ENCODE assay signal across 2 cellular contexts in genomic region chr20:46572790-46573189, GRCh38.
A peak's percentile ranks its signal among the peaks of the same experiment; 100 is the strongest.
TF ChIP-seq lines count a peak whose summit lies in the region.

No MANE protein-coding gene starts in this region.

TF ChIP-seq in HepG2, 621 proteins besides CTCF, POLR2A, EP300 and RAD21:
- TF ChIP-seq SSRP1 (CRISPR knock-in tag; IDR thresholded peaks at IDR 0.05) = no peak
- TF ChIP-seq CBX2 (IDR thresholded peaks at IDR 0.05; ENCODE audit: low read depth, low read length) = no peak
- no peak for TF ChIP-seq CBX2 (CRISPR knock-in tag; IDR thresholded peaks at IDR 0.05; ENCODE audit: low read depth)
- peak; percentile 62 for TF ChIP-seq ZFP36 (IDR thresholded peaks at IDR 0.05; ENCODE audit: borderline replicate concordance, low read depth, low read length, partially characterized antibody)
- TF ChIP-seq PCBP1 (IDR thresholded peaks at IDR 0.05; ENCODE audit: borderline replicate concordance, low read depth, low read length) = no peak
- TF ChIP-seq REL (CRISPR knock-in tag; conservative IDR thresholded peaks at IDR 0.05) = no peak
- TF ChIP-seq KMT2A (CRISPR knock-in tag; IDR thresholded peaks at IDR 0.05) = no peak
- TF ChIP-seq BRF2 (CRISPR knock-in tag; IDR thresholded peaks at IDR 0.05) = no peak
- TF ChIP-seq MIXL1 (CRISPR knock-in tag; IDR thresholded peaks at IDR 0.05) = no peak
- no peak for TF ChIP-seq BORCS8-MEF2B (CRISPR knock-in tag; IDR thresholded peaks at IDR 0.05)
- no peak for TF ChIP-seq ZNF460 (CRISPR knock-in tag; IDR thresholded peaks at IDR 0.05; ENCODE audit: borderline replicate concordance)
- TF ChIP-seq ZNF598 (CRISPR knock-in tag; IDR thresholded peaks at IDR 0.05; ENCODE audit: borderline replicate concordance) = no peak
- 0 out of 2 replicates have a peak, but pooled peaks have one; percentile 34 for TF ChIP-seq IRF1 (CRISPR knock-in tag; IDR thresholded peaks at IDR 0.05; ENCODE audit: low read depth)
- TF ChIP-seq GZF1 (CRISPR knock-in tag; IDR thresholded peaks at IDR 0.05) = no peak
- TF ChIP-seq ZMYM3 (CRISPR knock-in tag; IDR thresholded peaks at IDR 0.05) = peak; percentile 44; the same call in 1 of the 2 replicates
- no peak for TF ChIP-seq HNRNPK (IDR thresholded peaks at IDR 0.05; ENCODE audit: low read depth, low read length, poor library complexity, severe bottlenecking)
- peak; percentile 27; the same call in 1 of the 2 replicates for TF ChIP-seq KDM1A (CRISPR knock-in tag; IDR thresholded peaks at IDR 0.05)
- TF ChIP-seq ZNF800 (CRISPR knock-in tag; IDR thresholded peaks at IDR 0.05) = no peak
- peak; percentile 20; the same call in 1 of the 2 replicates for TF ChIP-seq ZNF629 (CRISPR knock-in tag; conservative IDR thresholded peaks at IDR 0.05)

TF ChIP-seq in endothelial cell of umbilical vein, 7 proteins besides CTCF, POLR2A, EP300 and RAD21:
- no peak for TF ChIP-seq POLR2AphosphoS5 (IDR thresholded peaks at IDR 0.05; ENCODE audit: insufficient read depth, low read depth, low read length)
- no peak for TF ChIP-seq GATA2 (IDR thresholded peaks at IDR 0.05; ENCODE audit: insufficient read depth, insufficient read length, low read depth, low read length)
- no peak for TF ChIP-seq EZH2 (IDR thresholded peaks at IDR 0.05; ENCODE audit: borderline replicate concordance, low read depth, low read length, severe bottlenecking)
- no peak for TF ChIP-seq MAX (IDR thresholded peaks at IDR 0.05; ENCODE audit: insufficient read depth, insufficient read length)
- no peak for TF ChIP-seq MYC (IDR thresholded peaks at IDR 0.05; ENCODE audit: low read depth, low read length)
- TF ChIP-seq FOS (IDR thresholded peaks at IDR 0.05; ENCODE audit: borderline replicate concordance, insufficient read depth, low read length) = no peak
- TF ChIP-seq JUN (IDR thresholded peaks at IDR 0.05; ENCODE audit: borderline replicate concordance, insufficient read depth, insufficient read length, low read depth) = no peak
